Comparison of ENCODE assay signal across 8 cellular contexts in genomic region chr17:40107266-40107980, GRCh38. TPM values are rescaled to one million over a fixed set of nuclear protein-coding genes. Genes with fewer than 3 reads are reported as not detected.
A peak's percentile ranks its signal among the peaks of the same experiment; 100 is the strongest.
DNase-seq lines count a peak whose midpoint lies in the region; FAIRE-seq and TF ChIP-seq lines count a peak whose summit lies in the region.

No MANE protein-coding gene starts in this region.

- peak overlapping the region; percentile 55 for H2AFZ ChIP-seq in keratinocyte (ENCODE audit: control insufficient read depth, low read length)

- H3K27ac Mint-ChIP-seq in stimulated activated naive CD8-positive, alpha-beta T cell treated with anti-CD3 and anti-CD28 coated beads, Interleukin-15, Interleukin-2, amounts not matched to agents 100 ng/mL and 50 ng/mL, for 24 hours = peak overlapping the region; percentile 90

- DNase-seq in activated CD8-positive, alpha-beta memory T cell treated with anti-CD3 and anti-CD28 coated beads, Interleukin-2, amount 50 U/mL, for 48 hours = peak; percentile 67
- DNase-seq in keratinocyte (ENCODE audit: low read depth, low spot score) (no peak), occipital lobe (lab: John Stamatoyannopoulos, UW) (no peak), NCI-H1105 treated with DMSO at 0.1 percent for 48 hours (lab: John Stamatoyannopoulos, UW) (no peak)
- DNase-seq in activated CD4-positive, CD25-positive, alpha-beta regulatory T cell treated with anti-CD3 and anti-CD28 coated beads, Interleukin-2, amount 50 U/mL, for 72 hours = no peak
- no peak for DNase-seq in effector CD4-positive, alpha-beta T cell

- H3K9ac ChIP-seq in HUES48 (ENCODE audit: low read depth, low read length) (no peak overlapping the region; the same call in 1 of the 2 replicates), keratinocyte (ENCODE audit: control insufficient read depth, extremely low read depth, insufficient read depth, low read length) (peak overlapping the region; percentile 79)

- H3K79me2 ChIP-seq in keratinocyte (ENCODE audit: control insufficient read depth, insufficient read depth, low read length) = no peaks in the 10 kb centered on the region

- no peaks in the 10 kb centered on the region for H4K20me1 ChIP-seq in keratinocyte (ENCODE audit: control insufficient read depth, extremely low read depth, insufficient read depth, low read length)

- no peaks in the 10 kb centered on the region for H3K9me3 Mint-ChIP-seq in stimulated activated naive CD8-positive, alpha-beta T cell treated with anti-CD3 and anti-CD28 coated beads, Interleukin-15, Interleukin-2, amounts not matched to agents 100 ng/mL and 50 ng/mL, for 24 hours

- no peaks in the 10 kb centered on the region for H3K27me3 Mint-ChIP-seq in stimulated activated naive CD8-positive, alpha-beta T cell treated with anti-CD3 and anti-CD28 coated beads, Interleukin-15, Interleukin-2, amounts not matched to agents 100 ng/mL and 50 ng/mL, for 24 hours

- 0 out of 2 replicates have a peak overlapping the region, but pooled peaks have one; percentile 11 for H3K4me3 ChIP-seq in HUES48 (ENCODE audit: low read depth, low read length)
- H3K4me3 ChIP-seq in keratinocyte (ENCODE audit: control insufficient read depth in 2 of 3, extremely low read depth in 1 of 3, insufficient read depth in 2 of 3, low read depth in 1 of 3, low read length in 3 of 3) = no peak overlapping the region

- peak overlapping the region; percentile 17 for H3K27ac ChIP-seq in HUES48 (ENCODE audit: low read depth, low read length)
- H3K27ac ChIP-seq in keratinocyte (ENCODE audit: control insufficient read depth, insufficient read depth, low read length) = peak overlapping the region; percentile 75

- H3K36me3 Mint-ChIP-seq in stimulated activated naive CD8-positive, alpha-beta T cell treated with anti-CD3 and anti-CD28 coated beads, Interleukin-15, Interleukin-2, amounts not matched to agents 100 ng/mL and 50 ng/mL, for 24 hours (ENCODE audit: low read depth) = no peaks in the 10 kb centered on the region

- H3K9me1 ChIP-seq in keratinocyte (ENCODE audit: control insufficient read depth, extremely low read depth, insufficient read depth, low read length) = no peaks in the 10 kb centered on the region

- no peak for FAIRE-seq in keratinocyte (lab: Jason Lieb, UNC)

- peak overlapping the region; percentile 57 for H3K4me3 Mint-ChIP-seq in stimulated activated naive CD8-positive, alpha-beta T cell treated with anti-CD3 and anti-CD28 coated beads, Interleukin-15, Interleukin-2, amounts not matched to agents 100 ng/mL and 50 ng/mL, for 24 hours

- H3K9me3 ChIP-seq in HUES48 (ENCODE audit: control insufficient read depth, insufficient read depth, low read length) (no peaks in the 10 kb centered on the region), keratinocyte (ENCODE audit: control insufficient read depth, low read depth, low read length) (no peaks in the 10 kb centered on the region)

- dilution Hi-C loops in keratinocyte (cut with MboI; ENCODE audit: extremely low pct_ligation_motif_present, low sequenced_read_pairs) = no loop called here

- H3K4me1 ChIP-seq in HUES48 (ENCODE audit: control insufficient read depth, insufficient read depth, low read length) = peaks cover 76% of the 10 kb centered on the region
- H3K4me1 ChIP-seq in keratinocyte (ENCODE audit: control insufficient read depth, extremely low read depth, insufficient read depth, low read length) = peaks cover 68% of the 10 kb centered on the region

- no peak for TF ChIP-seq CTCF in keratinocyte (optimal IDR thresholded peaks at IDR 0.05 in 1 of 3, IDR thresholded peaks at IDR 0.05 in 1 of 3, conservative IDR thresholded peaks at IDR 0.05 in 1 of 3; ENCODE audit: extremely low read depth in 1 of 3, insufficient read depth in 2 of 3, low read length in 3 of 3)

- H3K4me1 Mint-ChIP-seq in stimulated activated naive CD8-positive, alpha-beta T cell treated with anti-CD3 and anti-CD28 coated beads, Interleukin-15, Interleukin-2, amounts not matched to agents 100 ng/mL and 50 ng/mL, for 24 hours (ENCODE audit: low read depth) = peaks cover 96% of the 10 kb centered on the region

- H3K4me2 ChIP-seq in keratinocyte (ENCODE audit: control insufficient read depth, extremely low read depth, insufficient read depth, low read depth, low read length) = peak overlapping the region; percentile 66

- peaks cover 34% of the 10 kb centered on the region for H3K27me3 ChIP-seq in HUES48 (ENCODE audit: control insufficient read depth, insufficient read depth, low read length)
- H3K27me3 ChIP-seq in keratinocyte (ENCODE audit: control insufficient read depth, extremely low read depth, insufficient read depth, low read length) = no peaks in the 10 kb centered on the region

- no peaks in the 10 kb centered on the region for H3K36me3 ChIP-seq in HUES48 (ENCODE audit: control insufficient read depth, insufficient read depth, low read length)
- H3K36me3 ChIP-seq in keratinocyte (ENCODE audit: control insufficient read depth in 2 of 2, extremely low read depth in 1 of 2, insufficient read depth in 2 of 2, low read length in 2 of 2) = no peaks in the 10 kb centered on the region

RNA-seq across cellular contexts. Expression of gene NR1D1, which starts 7.0 kb away (rescaled TPM):
- 0.46 to 7.5 TPM (median 1.0 TPM) in 3 replicates for polyA plus RNA-seq in keratinocyte
- polyA plus RNA-seq in keratinocyte (2011; ENCODE audit: low read depth) = 25.7 TPM
- 2.4 and 5.9 TPM in 2 replicates for polyA plus RNA-seq in keratinocyte (2011; cell fraction: cytosol; rRNA removed)
- 8.9 and 15.2 TPM in 2 replicates for polyA plus RNA-seq in keratinocyte (2011; cell fraction: nucleus; rRNA removed)
- polyA plus RNA-seq in keratinocyte (2012; ENCODE audit: low replicate concordance) = 12.2 and 71.1 TPM in 2 replicates
- 2.1 to 31.5 TPM (median 3.6 TPM) in 3 replicates for polyA minus RNA-seq in keratinocyte
- polyA minus RNA-seq in keratinocyte (2011; cell fraction: cytosol; rRNA and poly(A)+ RNA removed) = 7.7 TPM
- polyA minus RNA-seq in keratinocyte (2011; cell fraction: nucleus; rRNA and poly(A)+ RNA removed) = 5.7 and 10.2 TPM in 2 replicates
- total RNA-seq in occipital lobe = 0.78 TPM

RNA-seq across cellular contexts. Expression of gene MSL1, which starts 14.3 kb away (rescaled TPM):
- polyA plus RNA-seq in keratinocyte = 41.8 to 66.8 TPM (median 56.9 TPM) in 3 replicates
- 54.9 TPM for polyA plus RNA-seq in keratinocyte (2011; ENCODE audit: low read depth)
- 31.4 and 53.5 TPM in 2 replicates for polyA plus RNA-seq in keratinocyte (2011; cell fraction: cytosol; rRNA removed)
- polyA plus RNA-seq in keratinocyte (2011; cell fraction: nucleus; rRNA removed) = 106 and 140 TPM in 2 replicates
- 42.8 and 49.4 TPM in 2 replicates for polyA plus RNA-seq in keratinocyte (2012; ENCODE audit: low replicate concordance)
- polyA minus RNA-seq in keratinocyte = 9.9 to 38.5 TPM (median 27.3 TPM) in 3 replicates
- polyA minus RNA-seq in keratinocyte (2011; cell fraction: cytosol; rRNA and poly(A)+ RNA removed) = 23.0 TPM
- 28.5 and 50.4 TPM in 2 replicates for polyA minus RNA-seq in keratinocyte (2011; cell fraction: nucleus; rRNA and poly(A)+ RNA removed)
- 89.2 TPM for total RNA-seq in occipital lobe

RNA-seq across cellular contexts. Expression of gene CASC3, which starts 32.9 kb away (rescaled TPM):
- 17.3 to 32.1 TPM (median 26.9 TPM) in 3 replicates for polyA plus RNA-seq in keratinocyte
- 37.1 TPM for polyA plus RNA-seq in keratinocyte (2011; ENCODE audit: low read depth)
- 15.8 and 24.7 TPM in 2 replicates for polyA plus RNA-seq in keratinocyte (2011; cell fraction: cytosol; rRNA removed)
- 70.6 and 74.1 TPM in 2 replicates for polyA plus RNA-seq in keratinocyte (2011; cell fraction: nucleus; rRNA removed)
- 27.0 and 27.8 TPM in 2 replicates for polyA plus RNA-seq in keratinocyte (2012; ENCODE audit: low replicate concordance)
- 12.6 to 81.1 TPM (median 23.1 TPM) in 3 replicates for polyA minus RNA-seq in keratinocyte
- polyA minus RNA-seq in keratinocyte (2011; cell fraction: cytosol; rRNA and poly(A)+ RNA removed) = 16.5 TPM
- 12.3 and 18.8 TPM in 2 replicates for polyA minus RNA-seq in keratinocyte (2011; cell fraction: nucleus; rRNA and poly(A)+ RNA removed)
- 43.8 TPM for total RNA-seq in occipital lobe

RNA-seq across cellular contexts. Expression of gene THRA, which starts 44.7 kb away (rescaled TPM):
- polyA plus RNA-seq in keratinocyte = 3.3 to 5.9 TPM (median 4.5 TPM) in 3 replicates
- polyA plus RNA-seq in keratinocyte (2011; ENCODE audit: low read depth) = 2.3 TPM
- 2.5 and 4.4 TPM in 2 replicates for polyA plus RNA-seq in keratinocyte (2011; cell fraction: cytosol; rRNA removed)
- polyA plus RNA-seq in keratinocyte (2011; cell fraction: nucleus; rRNA removed) = 5.2 and 5.8 TPM in 2 replicates
- 4.9 and 8.4 TPM in 2 replicates for polyA plus RNA-seq in keratinocyte (2012; ENCODE audit: low replicate concordance)
- 4.8 to 14.7 TPM (median 4.9 TPM) in 3 replicates for polyA minus RNA-seq in keratinocyte
- polyA minus RNA-seq in keratinocyte (2011; cell fraction: cytosol; rRNA and poly(A)+ RNA removed) = 5.6 TPM
- polyA minus RNA-seq in keratinocyte (2011; cell fraction: nucleus; rRNA and poly(A)+ RNA removed) = 2.4 and 3.2 TPM in 2 replicates
- 91.1 TPM for total RNA-seq in occipital lobe

RNA-seq across cellular contexts. Expression of gene MED24, which starts 53.2 kb away (rescaled TPM):
- polyA plus RNA-seq in keratinocyte = 45.3 to 77.3 TPM (median 47.2 TPM) in 3 replicates
- 20.0 TPM for polyA plus RNA-seq in keratinocyte (2011; ENCODE audit: low read depth)
- polyA plus RNA-seq in keratinocyte (2011; cell fraction: cytosol; rRNA removed) = 54.1 and 62.2 TPM in 2 replicates
- 134 and 168 TPM in 2 replicates for polyA plus RNA-seq in keratinocyte (2011; cell fraction: nucleus; rRNA removed)
- polyA plus RNA-seq in keratinocyte (2012; ENCODE audit: low replicate concordance) = 30.8 and 51.5 TPM in 2 replicates
- 82.2 to 244 TPM (median 85.5 TPM) in 3 replicates for polyA minus RNA-seq in keratinocyte
- 97.8 TPM for polyA minus RNA-seq in keratinocyte (2011; cell fraction: cytosol; rRNA and poly(A)+ RNA removed)
- 89.3 and 107 TPM in 2 replicates for polyA minus RNA-seq in keratinocyte (2011; cell fraction: nucleus; rRNA and poly(A)+ RNA removed)
- 72.5 TPM for total RNA-seq in occipital lobe
